40 cellular contexts compared by ENCODE assay signal in genomic region chr20:61535536-61535935, GRCh38.
"Had no signal": no experiment of that assay in that cellular context is flagged by ENCODE, and none has a peak within 500 bp of the region (broad histone marks: within the 10 kb centered on the region; RNA-seq: fewer than 3 reads in every experiment).

No MANE protein-coding gene starts in this region.

- H3K36me3 ChIP-seq: adrenal gland, ascending aorta, brain microvascular endothelial cell, breast epithelium, cardiac muscle cell had no signal

- H3K4me1 ChIP-seq: adrenal gland, ascending aorta, body of pancreas, breast epithelium had no signal

- DNase-seq: activated effector memory CD4-positive, alpha-beta T cell treated with anti-CD3 and anti-CD28 coated beads, Interleukin-2, amount 50 U/mL, for 16 hours; activated effector memory CD4-positive, alpha-beta T cell treated with Interleukin-2 at 50 U/mL for 16 hours; activated gamma-delta T cell; activated gamma-delta T cell treated with Interleukin-2 at 50 U/mL for 16 hours; activated naive CD4-positive, alpha-beta T cell; activated naive CD4-positive, alpha-beta T cell treated with anti-CD3 and anti-CD28 coated beads for 36 hours; activated naive CD4-positive, alpha-beta T cell treated with anti-CD3 and anti-CD28 coated beads, Interleukin-2, amount 10 ng/mL, durations not matched to agents 7 days and 5 days; activated naive CD4-positive, alpha-beta T cell treated with anti-CD3 and anti-CD28 coated beads, Interleukin-2, amount 50 U/mL, for 16 hours; activated naive CD4-positive, alpha-beta T cell treated with Interleukin-2 at 50 U/mL for 16 hours; activated naive CD8-positive, alpha-beta T cell treated with anti-CD3 and anti-CD28 coated beads for 36 hours; activated naive CD8-positive, alpha-beta T cell treated with anti-CD3 and anti-CD28 coated beads, Interleukin-2, amount 10 ng/mL, durations not matched to agents 7 days and 5 days; activated naive CD8-positive, alpha-beta T cell treated with anti-CD3 and anti-CD28 coated beads, Interleukin-2, amount 50 U/mL, for 24 hours; activated T-cell treated with anti-CD3 and anti-CD28 coated beads for 4 hours; activated T-cell treated with anti-CD3 and anti-CD28 coated beads, Interleukin-2, amount 50 U/mL, for 1 hour; activated T-cell treated with anti-CD3 and anti-CD28 coated beads, Interleukin-2, amount 50 U/mL, for 24 hours; activated T-cell treated with anti-CD3 and anti-CD28 coated beads, Interleukin-2, amount 50 U/mL, for 4 hours; activated T-cell treated with anti-CD3 and anti-CD28 coated beads, Interleukin-2, amount 50 U/mL, for 48 hours; activated T-cell treated with anti-CD3 and anti-CD28 coated beads, Interleukin-2, amount 50 U/mL, for 72 hours; adrenal gland; amniotic stem cell; amygdala; anterior cingulate cortex; body of pancreas; brain microvascular endothelial cell; caudate nucleus; central memory CD4-positive, alpha-beta T cell; cerebellar nuclear complex had no signal

- ATAC-seq: activated naive CD4-positive, alpha-beta T cell treated with anti-CD3 and anti-CD28 coated beads, Interleukin-2, amount 50 U/mL, for 72 hours; activated naive CD8-positive, alpha-beta T cell treated with anti-CD3 and anti-CD28 coated beads, Interleukin-2, amount 50 U/mL, for 24 hours; activated T-cell treated with anti-CD3 and anti-CD28 coated beads, Interleukin-2, amount 50 U/mL, for 4 hours; activated T-cell treated with anti-CD3 and anti-CD28 coated beads, Interleukin-2, amount 50 U/mL, for 72 hours; activated T-helper 17 cell treated with anti-CD3 and anti-CD28 coated beads, Interleukin-2, amount 50 U/mL, for 72 hours; body of pancreas had no signal

- H3K36me3 Mint-ChIP-seq: activated naive CD4-positive, alpha-beta T cell treated with anti-CD3 and anti-CD28 coated beads, Interleukin-2, amount 10 ng/mL, durations not matched to agents 7 days and 5 days; activated naive CD4-positive, alpha-beta T cell treated with anti-CD3 and anti-CD28 coated beads, Interleukin-2, amount 50 U/mL, for 24 hours; activated naive CD4-positive, alpha-beta T cell treated with anti-CD3 and anti-CD28 coated beads, Interleukin-2, amount 50 U/mL, for 72 hours; activated naive CD8-positive, alpha-beta T cell; activated naive CD8-positive, alpha-beta T cell treated with anti-CD3 and anti-CD28 coated beads for 36 hours; activated naive CD8-positive, alpha-beta T cell treated with anti-CD3 and anti-CD28 coated beads, Interleukin-2, amount 10 ng/mL, durations not matched to agents 7 days and 5 days had no signal

- H3K27ac ChIP-seq: adrenal gland, ascending aorta, body of pancreas, brain microvascular endothelial cell, breast epithelium, cardiac muscle cell had no signal

- H3K9me3 ChIP-seq: adrenal gland, ascending aorta, body of pancreas, breast epithelium had no signal

- H3K9me3 Mint-ChIP-seq: activated naive CD4-positive, alpha-beta T cell treated with anti-CD3 and anti-CD28 coated beads for 36 hours; activated naive CD4-positive, alpha-beta T cell treated with anti-CD3 and anti-CD28 coated beads, Interleukin-2, amount 10 ng/mL, durations not matched to agents 7 days and 5 days; activated naive CD4-positive, alpha-beta T cell treated with anti-CD3 and anti-CD28 coated beads, Interleukin-2, amount 50 U/mL, for 24 hours; activated naive CD4-positive, alpha-beta T cell treated with anti-CD3 and anti-CD28 coated beads, Interleukin-2, amount 50 U/mL, for 72 hours; activated naive CD8-positive, alpha-beta T cell treated with anti-CD3 and anti-CD28 coated beads for 36 hours; activated naive CD8-positive, alpha-beta T cell treated with anti-CD3 and anti-CD28 coated beads, Interleukin-2, amount 10 ng/mL, durations not matched to agents 7 days and 5 days; activated naive CD8-positive, alpha-beta T cell treated with anti-CD3 and anti-CD28 coated beads, Interleukin-2, amount 50 U/mL, for 24 hours; activated T-cell treated with anti-CD3 and anti-CD28 coated beads, Interleukin-2, amount 50 U/mL, for 24 hours; activated T-cell treated with anti-CD3 and anti-CD28 coated beads, Interleukin-2, amount 50 U/mL, for 4 hours; activated T-cell treated with anti-CD3 and anti-CD28 coated beads, Interleukin-2, amount 50 U/mL, for 72 hours; activated T-helper 1 cell treated with anti-CD3 and anti-CD28 coated beads, Interleukin-12 subunit alpha, Interleukin-12 subunit beta, Interleukin-2, Interleukin-4 antibody, amounts not matched to agents 30 ng/mL and 10 ng/mL and 1 ng/mL, durations not matched to agents 14 hours and 24 hours and 36 hours; activated T-helper 17 cell treated with anti-CD3 and anti-CD28 coated beads, Interleukin-2, amount 50 U/mL, for 72 hours; activated T-helper 2 cell treated with anti-CD3 and anti-CD28 coated beads, Interferon-gamma antibody, Interleukin-2, Interleukin-4, amounts not matched to agents 10 μg/mL and 5 μg/mL and 100 μg/mL, durations not matched to agents 14 hours and 24 hours and 36 hours; central memory CD8-positive, alpha-beta T cell had no signal

- H3K4me1 Mint-ChIP-seq: activated naive CD4-positive, alpha-beta T cell treated with anti-CD3 and anti-CD28 coated beads, Interleukin-2, amount 10 ng/mL, durations not matched to agents 7 days and 5 days; activated naive CD4-positive, alpha-beta T cell treated with anti-CD3 and anti-CD28 coated beads, Interleukin-2, amount 50 U/mL, for 24 hours; activated naive CD8-positive, alpha-beta T cell treated with anti-CD3 and anti-CD28 coated beads for 36 hours; activated naive CD8-positive, alpha-beta T cell treated with anti-CD3 and anti-CD28 coated beads, Interleukin-2, amount 10 ng/mL, durations not matched to agents 7 days and 5 days; activated naive CD8-positive, alpha-beta T cell treated with anti-CD3 and anti-CD28 coated beads, Interleukin-2, amount 50 U/mL, for 24 hours; activated T-helper 17 cell treated with anti-CD3 and anti-CD28 coated beads, Interleukin-2, amount 50 U/mL, for 72 hours; central memory CD8-positive, alpha-beta T cell had no signal

- H3K4me3 ChIP-seq: adrenal gland, ascending aorta, body of pancreas, breast epithelium, cardiac muscle cell had no signal

- H3K27me3 ChIP-seq: adrenal gland, ascending aorta, body of pancreas, brain microvascular endothelial cell, cardiac muscle cell had no signal

- H3K27ac Mint-ChIP-seq: activated naive CD4-positive, alpha-beta T cell treated with anti-CD3 and anti-CD28 coated beads for 36 hours; activated naive CD4-positive, alpha-beta T cell treated with anti-CD3 and anti-CD28 coated beads, Interleukin-2, amount 10 ng/mL, durations not matched to agents 7 days and 5 days; activated naive CD4-positive, alpha-beta T cell treated with anti-CD3 and anti-CD28 coated beads, Interleukin-2, amount 50 U/mL, for 24 hours; activated naive CD4-positive, alpha-beta T cell treated with anti-CD3 and anti-CD28 coated beads, Interleukin-2, amount 50 U/mL, for 72 hours; activated naive CD8-positive, alpha-beta T cell; activated naive CD8-positive, alpha-beta T cell treated with anti-CD3 and anti-CD28 coated beads for 36 hours; activated naive CD8-positive, alpha-beta T cell treated with anti-CD3 and anti-CD28 coated beads, Interleukin-2, amount 10 ng/mL, durations not matched to agents 7 days and 5 days; activated naive CD8-positive, alpha-beta T cell treated with anti-CD3 and anti-CD28 coated beads, Interleukin-2, amount 50 U/mL, for 24 hours; activated T-cell treated with anti-CD3 and anti-CD28 coated beads, Interleukin-2, amount 50 U/mL, for 24 hours; activated T-cell treated with anti-CD3 and anti-CD28 coated beads, Interleukin-2, amount 50 U/mL, for 72 hours; activated T-helper 1 cell treated with anti-CD3 and anti-CD28 coated beads, Interleukin-12 subunit alpha, Interleukin-12 subunit beta, Interleukin-2, Interleukin-4 antibody, amounts not matched to agents 30 ng/mL and 10 ng/mL and 1 ng/mL, durations not matched to agents 14 hours and 24 hours and 36 hours; activated T-helper 17 cell treated with anti-CD3 and anti-CD28 coated beads, Interleukin-2, amount 50 U/mL, for 72 hours; activated T-helper 2 cell treated with anti-CD3 and anti-CD28 coated beads, Interferon-gamma antibody, Interleukin-2, Interleukin-4, amounts not matched to agents 10 μg/mL and 5 μg/mL and 100 μg/mL, durations not matched to agents 14 hours and 24 hours and 36 hours had no signal

- H3K4me3 Mint-ChIP-seq: activated naive CD4-positive, alpha-beta T cell treated with anti-CD3 and anti-CD28 coated beads for 36 hours; activated naive CD4-positive, alpha-beta T cell treated with anti-CD3 and anti-CD28 coated beads, Interleukin-2, amount 10 ng/mL, durations not matched to agents 7 days and 5 days; activated naive CD4-positive, alpha-beta T cell treated with anti-CD3 and anti-CD28 coated beads, Interleukin-2, amount 50 U/mL, for 24 hours; activated naive CD8-positive, alpha-beta T cell; activated naive CD8-positive, alpha-beta T cell treated with anti-CD3 and anti-CD28 coated beads for 36 hours; activated naive CD8-positive, alpha-beta T cell treated with anti-CD3 and anti-CD28 coated beads, Interleukin-2, amount 10 ng/mL, durations not matched to agents 7 days and 5 days; activated naive CD8-positive, alpha-beta T cell treated with anti-CD3 and anti-CD28 coated beads, Interleukin-2, amount 50 U/mL, for 24 hours; activated T-cell treated with anti-CD3 and anti-CD28 coated beads, Interleukin-2, amount 50 U/mL, for 24 hours; activated T-cell treated with anti-CD3 and anti-CD28 coated beads, Interleukin-2, amount 50 U/mL, for 4 hours; activated T-cell treated with anti-CD3 and anti-CD28 coated beads, Interleukin-2, amount 50 U/mL, for 72 hours; activated T-helper 1 cell treated with anti-CD3 and anti-CD28 coated beads, Interleukin-12 subunit alpha, Interleukin-12 subunit beta, Interleukin-2, Interleukin-4 antibody, amounts not matched to agents 30 ng/mL and 10 ng/mL and 1 ng/mL, durations not matched to agents 14 hours and 24 hours and 36 hours; activated T-helper 17 cell treated with anti-CD3 and anti-CD28 coated beads, Interleukin-2, amount 50 U/mL, for 72 hours; brain; central memory CD8-positive, alpha-beta T cell had no signal

- H3K27me3 Mint-ChIP-seq: activated naive CD4-positive, alpha-beta T cell treated with anti-CD3 and anti-CD28 coated beads, Interleukin-2, amount 10 ng/mL, durations not matched to agents 7 days and 5 days; activated naive CD4-positive, alpha-beta T cell treated with anti-CD3 and anti-CD28 coated beads, Interleukin-2, amount 50 U/mL, for 24 hours; activated naive CD8-positive, alpha-beta T cell; activated naive CD8-positive, alpha-beta T cell treated with anti-CD3 and anti-CD28 coated beads for 36 hours; activated naive CD8-positive, alpha-beta T cell treated with anti-CD3 and anti-CD28 coated beads, Interleukin-2, amount 10 ng/mL, durations not matched to agents 7 days and 5 days; activated naive CD8-positive, alpha-beta T cell treated with anti-CD3 and anti-CD28 coated beads, Interleukin-2, amount 50 U/mL, for 24 hours; activated T-cell treated with anti-CD3 and anti-CD28 coated beads, Interleukin-2, amount 50 U/mL, for 24 hours; activated T-helper 17 cell treated with anti-CD3 and anti-CD28 coated beads, Interleukin-2, amount 50 U/mL, for 72 hours; brain; central memory CD8-positive, alpha-beta T cell had no signal

- FAIRE-seq: astrocyte, bronchial epithelial cell had no signal
